1 cellular context compared by ENCODE assay signal in genomic region chr2:72825271-72826155, GRCh38.
TF ChIP-seq lines count a peak whose summit lies in the region.

Gene EXOC6B (minus strand): TSS chr2:72826033.

TF ChIP-seq in HepG2, 621 proteins besides CTCF, POLR2A, EP300 and RAD21 (continued from another document and continues in another):
- TF ChIP-seq ZBTB38 (CRISPR knock-in tag; IDR thresholded peaks at IDR 0.05) (peak; percentile 73; the same call in 1 of the 2 replicates), ZNF44 (CRISPR knock-in tag; IDR thresholded peaks at IDR 0.05) (no peak; the same call in 1 of the 2 replicates), IRX3 (CRISPR knock-in tag; IDR thresholded peaks at IDR 0.05; ENCODE audit: borderline replicate concordance, low read depth) (peak; percentile 28; the same call in 1 of the 2 replicates), ZNF446 (CRISPR knock-in tag; IDR thresholded peaks at IDR 0.05) (no peak; the same call in 1 of the 2 replicates), STAG1 (CRISPR knock-in tag; IDR thresholded peaks at IDR 0.05) (no peak), ZNF101 (CRISPR knock-in tag; IDR thresholded peaks at IDR 0.05; ENCODE audit: borderline replicate concordance, low read depth) (no peak; the same call in 1 of the 2 replicates), MAX (IDR thresholded peaks at IDR 0.05) (peak; percentile 61; the same call in 1 of the 2 replicates), TCF7 (IDR thresholded peaks at IDR 0.05; ENCODE audit: low read depth) (no peak), GABPA (IDR thresholded peaks at IDR 0.05; ENCODE audit: low read depth, low read length) (no peak), GABPA (CRISPR knock-in tag; IDR thresholded peaks at IDR 0.05; ENCODE audit: low read depth) (peak; percentile 69), RBFOX2 (IDR thresholded peaks at IDR 0.05; ENCODE audit: low read depth, low read length) (peak; percentile 87), NR2C2 (CRISPR knock-in tag; IDR thresholded peaks at IDR 0.05; ENCODE audit: borderline replicate concordance) (peak; percentile 85), ZNF713 (CRISPR knock-in tag; IDR thresholded peaks at IDR 0.05) (no peak; the same call in 1 of the 2 replicates), CSRNP1 (CRISPR knock-in tag; IDR thresholded peaks at IDR 0.05) (peak; percentile 47; the same call in 1 of the 2 replicates), THAP7 (CRISPR knock-in tag; IDR thresholded peaks at IDR 0.05) (0 out of 2 replicates have a peak, but pooled peaks have one; percentile 45), DNMT3B (CRISPR knock-in tag; conservative IDR thresholded peaks at IDR 0.05) (peak; percentile 66; the same call in 1 of the 2 replicates), RFX5 (IDR thresholded peaks at IDR 0.05; ENCODE audit: low read depth, low read length) (no peak), PITX1 (CRISPR knock-in tag; IDR thresholded peaks at IDR 0.05) (peak; percentile 78; the same call in 1 of the 2 replicates), LRRFIP1 (CRISPR knock-in tag; conservative IDR thresholded peaks at IDR 0.05) (no peak), ISX (CRISPR knock-in tag; conservative IDR thresholded peaks at IDR 0.05) (no peak), NR2F6 (IDR thresholded peaks at IDR 0.05) (no peak), NR2F6 (CRISPR knock-in tag; IDR thresholded peaks at IDR 0.05) (peak; percentile 55), IKZF5 (CRISPR knock-in tag; IDR thresholded peaks at IDR 0.05) (peak; percentile 86), GATAD2A (CRISPR knock-in tag; IDR thresholded peaks at IDR 0.05) (peak; percentile 77), MAFF (IDR thresholded peaks at IDR 0.05; ENCODE audit: low read depth, low read length) (peak; percentile 8; the same call in 1 of the 2 replicates), ZNF343 (CRISPR knock-in tag; IDR thresholded peaks at IDR 0.05) (peak; percentile 91; the same call in 1 of the 2 replicates), NFIC (IDR thresholded peaks at IDR 0.05; ENCODE audit: low read length) (no peak), E2F2 (CRISPR knock-in tag; IDR thresholded peaks at IDR 0.05; ENCODE audit: borderline replicate concordance) (no peak), MBNL3 (CRISPR knock-in tag; conservative IDR thresholded peaks at IDR 0.05) (no peak), ZFP37 (CRISPR knock-in tag; IDR thresholded peaks at IDR 0.05; ENCODE audit: borderline replicate concordance) (0 out of 2 replicates have a peak, but pooled peaks have one; percentile 51), ZNF766 (CRISPR knock-in tag; IDR thresholded peaks at IDR 0.05; ENCODE audit: borderline replicate concordance) (no peak), KIAA2018 (CRISPR knock-in tag; IDR thresholded peaks at IDR 0.05; ENCODE audit: borderline replicate concordance) (no peak), ELF4 (CRISPR knock-in tag; IDR thresholded peaks at IDR 0.05; ENCODE audit: borderline replicate concordance) (no peak; the same call in 1 of the 2 replicates), HES4 (CRISPR knock-in tag; IDR thresholded peaks at IDR 0.05; ENCODE audit: borderline replicate concordance) (peak; percentile 60; the same call in 1 of the 2 replicates), CC2D1A (CRISPR knock-in tag; IDR thresholded peaks at IDR 0.05) (no peak), SRF (IDR thresholded peaks at IDR 0.05; ENCODE audit: low read depth, low read length) (no peak), ZHX1 (CRISPR knock-in tag; IDR thresholded peaks at IDR 0.05; ENCODE audit: low read depth) (peak; percentile 82; the same call in 1 of the 2 replicates), YEATS4 (CRISPR knock-in tag; IDR thresholded peaks at IDR 0.05; ENCODE audit: borderline replicate concordance) (no peak), HHEX (CRISPR knock-in tag; IDR thresholded peaks at IDR 0.05) (no peak), ZNF20 (CRISPR knock-in tag; IDR thresholded peaks at IDR 0.05) (peak; percentile 90; the same call in 1 of the 2 replicates)
